ENCODE assay signal across 26 cellular contexts in the genomic region with DNA sequence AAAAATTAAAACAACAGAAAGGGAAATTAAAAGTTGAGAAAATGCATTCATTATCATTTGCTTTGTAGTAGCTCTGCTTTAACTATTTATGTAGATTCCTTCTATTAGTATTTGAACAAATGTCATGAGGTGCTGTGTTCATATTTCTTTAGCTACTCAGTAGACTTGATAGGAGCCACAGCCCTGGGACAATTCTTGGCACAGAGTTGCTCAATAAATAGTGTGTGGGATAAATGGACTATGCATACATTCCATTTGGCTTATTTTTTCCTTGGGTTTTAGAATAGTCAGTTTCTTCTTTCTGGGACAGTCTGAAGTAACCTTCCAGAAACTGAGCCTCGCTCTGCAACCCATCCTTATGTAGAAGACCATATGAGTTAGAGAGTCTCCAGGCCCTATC. TPM values are rescaled to one million over a fixed set of nuclear protein-coding genes. Genes with fewer than 3 reads are reported as not detected.
DNase-seq lines count a peak whose midpoint lies in the region; ATAC-seq and TF ChIP-seq lines count a peak whose summit lies in the region.
"Had no signal": no experiment of that assay in that cellular context is flagged by ENCODE, and none has a peak within 500 bp of the region (broad histone marks: within the 10 kb centered on the region; RNA-seq: fewer than 3 reads in every experiment).

No MANE protein-coding gene starts in this region.

- in situ Hi-C loops in GM23248 (cut with MboI), result loop anchor here (25.0 kb wide), 1 partner anchor 1027 kb away; a partner anchor contains a TSS

- POLR2A ChIA-PET in activated CD4-positive, alpha-beta memory T cell treated with anti-CD3 and anti-CD28 coated beads, Interleukin-2, amount 10 ng/mL, durations not matched to agents 7 days and 5 days (lab: Charles Lee), result no interaction called here

- H3K9me3 Mint-ChIP-seq in stimulated activated naive B cell treated with anti-CD40 and anti-IgM and Interleukin-4, amounts not matched to agents 10 μg/mL and 1 μg/mL and 100 μg/mL, for 72 hours, result no peaks in the 10 kb centered on the region
- H3K9me3 Mint-ChIP-seq in effector memory CD8-positive, alpha-beta T cell, result no peaks in the 10 kb centered on the region
- no peaks in the 10 kb centered on the region for H3K9me3 Mint-ChIP-seq in activated CD4-positive, alpha-beta memory T cell treated with anti-CD3 and anti-CD28 coated beads, Interleukin-2, amount 10 ng/mL, durations not matched to agents 7 days and 5 days
- H3K9me3 Mint-ChIP-seq: activated naive CD8-positive, alpha-beta T cell treated with anti-CD3 and anti-CD28 coated beads, Interleukin-2, amount 50 U/mL, for 24 hours; CD4-positive, alpha-beta T cell; endodermal cell; stimulated activated effector memory CD8-positive, alpha-beta T cell treated with anti-CD3 and anti-CD28 coated beads, Interleukin-12 subunit alpha, Interleukin-12 subunit beta, amount 100 ng/mL, for 72 hours had no signal

- H3K4me1 Mint-ChIP-seq in stimulated activated naive B cell treated with anti-CD40 and anti-IgM and Interleukin-4, amounts not matched to agents 10 μg/mL and 1 μg/mL and 100 μg/mL, for 72 hours, result peaks cover 0 to 2% of the 10 kb centered on the region in 2 donors
- H3K4me1 Mint-ChIP-seq in effector memory CD8-positive, alpha-beta T cell (ENCODE audit: low read depth in 2 of 2), result peaks cover 2 to 14% of the 10 kb centered on the region in 2 donors
- H3K4me1 Mint-ChIP-seq in activated CD4-positive, alpha-beta memory T cell treated with anti-CD3 and anti-CD28 coated beads, Interleukin-2, amount 10 ng/mL, durations not matched to agents 7 days and 5 days, result no peaks in the 10 kb centered on the region
- H3K4me1 Mint-ChIP-seq: activated naive CD8-positive, alpha-beta T cell treated with anti-CD3 and anti-CD28 coated beads, Interleukin-2, amount 50 U/mL, for 24 hours; endodermal cell had no signal

- H3K4me3 ChIP-seq in ACC112 (ENCODE audit: low read depth, low read length) (peak overlapping the region; percentile 2; the same call in 1 of the 2 replicates), GM23248 (peak overlapping the region; percentile 38), fibroblast of the aortic adventitia (ENCODE audit: low read depth, low read length) (no peak overlapping the region)
- H3K4me3 ChIP-seq: SJSA1, tibial artery had no signal

- WGBS in GM23248 (ENCODE audit: low coverage in 1 of 2, low lambda C conversion rate in 2 of 2, missing lambda C conversion rate in 2 of 2), 2 experiments, result 88 to 95% methylated on average over 1 of the region's 1 CpG

- H3K27me3 ChIP-seq in ACC112 (ENCODE audit: insufficient read depth, low read length) (no peaks in the 10 kb centered on the region), GM23248 (replicated peaks; ENCODE audit: insufficient read depth) (no peaks in the 10 kb centered on the region)
- H3K27me3 ChIP-seq: SJSA1, tibial artery had no signal

- peak; percentile 86 for DNase-seq in GM23248
- DNase-seq in amniotic stem cell (lab: John Stamatoyannopoulos, UW), result peak; percentile 8
- peak; percentile 78 for DNase-seq in fibroblast of the aortic adventitia (ENCODE audit: low read depth)
- DNase-seq in stimulated activated naive B cell treated with anti-CD40 and anti-IgM and Interleukin-4, amounts not matched to agents 10 μg/mL and 1 μg/mL and 100 μg/mL, for 72 hours, result no peak
- DNase-seq in NCI-H524 (lab: John Stamatoyannopoulos, UW), result no peak
- DNase-seq in effector memory CD8-positive, alpha-beta T cell, result no peak
- DNase-seq in activated CD4-positive, alpha-beta memory T cell treated with anti-CD3 and anti-CD28 coated beads, Interleukin-2, amount 10 ng/mL, durations not matched to agents 7 days and 5 days, result no peak
- DNase-seq: 8988T; activated naive CD8-positive, alpha-beta T cell treated with anti-CD3 and anti-CD28 coated beads, Interleukin-2, amount 50 U/mL, for 24 hours; CD4-positive, alpha-beta T cell; DMS53; endodermal cell; KG1; NCI-H1092; NCI-H2107; NCI-H69; stimulated activated CD4-positive, alpha-beta T cell treated with anti-CD3 and anti-CD28 coated beads, Interleukin-15, amount 100 ng/mL, for 24 hours; tibial artery had no signal

- TF ChIP-seq CTCF in fibroblast of the aortic adventitia (IDR thresholded peaks at IDR 0.05; ENCODE audit: insufficient read depth, low read length), result no peak

- H3K9me3 ChIP-seq in GM23248 (ENCODE audit: low read depth), result no peaks in the 10 kb centered on the region
- H3K9me3 ChIP-seq: SJSA1, tibial artery had no signal

- H3K27ac Mint-ChIP-seq in stimulated activated naive B cell treated with anti-CD40 and anti-IgM and Interleukin-4, amounts not matched to agents 10 μg/mL and 1 μg/mL and 100 μg/mL, for 72 hours, result no peak overlapping the region
- no peak overlapping the region for H3K27ac Mint-ChIP-seq in effector memory CD8-positive, alpha-beta T cell
- no peak overlapping the region for H3K27ac Mint-ChIP-seq in activated CD4-positive, alpha-beta memory T cell treated with anti-CD3 and anti-CD28 coated beads, Interleukin-2, amount 10 ng/mL, durations not matched to agents 7 days and 5 days
- H3K27ac Mint-ChIP-seq: activated naive CD8-positive, alpha-beta T cell treated with anti-CD3 and anti-CD28 coated beads, Interleukin-2, amount 50 U/mL, for 24 hours; CD4-positive, alpha-beta T cell; endodermal cell; stimulated activated effector memory CD8-positive, alpha-beta T cell treated with anti-CD3 and anti-CD28 coated beads, Interleukin-12 subunit alpha, Interleukin-12 subunit beta, amount 100 ng/mL, for 72 hours had no signal

- CTCF ChIA-PET in activated CD4-positive, alpha-beta memory T cell treated with anti-CD3 and anti-CD28 coated beads, Interleukin-2, amount 10 ng/mL, durations not matched to agents 7 days and 5 days (lab: Charles Lee), result interaction anchor here (1.6 kb wide), 1 partner anchor 750 kb away, joined by 3 read pairs; no protein-coding TSS in a partner anchor

- H3K4me2 ChIP-seq in GM23248 (ENCODE audit: unreplicated experiment), result peak overlapping the region; percentile 78

- H3F3A ChIP-seq in GM23248 (ENCODE audit: insufficient read depth), result peaks cover 33% of the 10 kb centered on the region

- H3K27me3 Mint-ChIP-seq in stimulated activated naive B cell treated with anti-CD40 and anti-IgM and Interleukin-4, amounts not matched to agents 10 μg/mL and 1 μg/mL and 100 μg/mL, for 72 hours, result no peaks in the 10 kb centered on the region
- no peaks in the 10 kb centered on the region for H3K27me3 Mint-ChIP-seq in effector memory CD8-positive, alpha-beta T cell
- no peaks in the 10 kb centered on the region for H3K27me3 Mint-ChIP-seq in activated CD4-positive, alpha-beta memory T cell treated with anti-CD3 and anti-CD28 coated beads, Interleukin-2, amount 10 ng/mL, durations not matched to agents 7 days and 5 days
- H3K27me3 Mint-ChIP-seq: activated naive CD8-positive, alpha-beta T cell treated with anti-CD3 and anti-CD28 coated beads, Interleukin-2, amount 50 U/mL, for 24 hours; CD4-positive, alpha-beta T cell had no signal

- H3K4me3 Mint-ChIP-seq in stimulated activated naive B cell treated with anti-CD40 and anti-IgM and Interleukin-4, amounts not matched to agents 10 μg/mL and 1 μg/mL and 100 μg/mL, for 72 hours, result no peak overlapping the region
- H3K4me3 Mint-ChIP-seq in effector memory CD8-positive, alpha-beta T cell, result no peak overlapping the region
- no peak overlapping the region for H3K4me3 Mint-ChIP-seq in activated CD4-positive, alpha-beta memory T cell treated with anti-CD3 and anti-CD28 coated beads, Interleukin-2, amount 10 ng/mL, durations not matched to agents 7 days and 5 days
- H3K4me3 Mint-ChIP-seq: activated naive CD8-positive, alpha-beta T cell treated with anti-CD3 and anti-CD28 coated beads, Interleukin-2, amount 50 U/mL, for 24 hours; CD4-positive, alpha-beta T cell; endodermal cell; stimulated activated effector memory CD8-positive, alpha-beta T cell treated with anti-CD3 and anti-CD28 coated beads, Interleukin-12 subunit alpha, Interleukin-12 subunit beta, amount 100 ng/mL, for 72 hours had no signal

- H3K4me1 ChIP-seq in ACC112 (ENCODE audit: control insufficient read depth, insufficient read depth, low read length, unreplicated experiment) (peaks cover 32% of the 10 kb centered on the region), GM23248 (ENCODE audit: insufficient read depth) (peaks cover 40% of the 10 kb centered on the region)

- peak overlapping the region; percentile 59 for H3K9ac ChIP-seq in GM23248

- H3K79me2 ChIP-seq in ACC112 (ENCODE audit: control insufficient read depth, insufficient read depth, low read length, unreplicated experiment) (no peaks in the 10 kb centered on the region), GM23248 (ENCODE audit: insufficient read depth) (no peaks in the 10 kb centered on the region)

- H2AFZ ChIP-seq in ACC112 (ENCODE audit: low read length, unreplicated experiment) (no peak overlapping the region), GM23248 (no peak overlapping the region)

- H3K36me3 ChIP-seq in ACC112 (ENCODE audit: insufficient read depth, low read length) (peaks cover 38% of the 10 kb centered on the region), GM23248 (ENCODE audit: low read depth) (peaks cover 20% of the 10 kb centered on the region; the same call in 1 of the 2 replicates)

- no peaks in the 10 kb centered on the region for H3K9me2 ChIP-seq in GM23248 (ENCODE audit: insufficient read depth)

- peaks cover 25 to 53% of the 10 kb centered on the region in 2 donors for H3K36me3 Mint-ChIP-seq in stimulated activated naive B cell treated with anti-CD40 and anti-IgM and Interleukin-4, amounts not matched to agents 10 μg/mL and 1 μg/mL and 100 μg/mL, for 72 hours
- peaks cover 65% of the 10 kb centered on the region for H3K36me3 Mint-ChIP-seq in effector memory CD8-positive, alpha-beta T cell (ENCODE audit: insufficient read depth)
- H3K36me3 Mint-ChIP-seq in activated CD4-positive, alpha-beta memory T cell treated with anti-CD3 and anti-CD28 coated beads, Interleukin-2, amount 10 ng/mL, durations not matched to agents 7 days and 5 days (ENCODE audit: low read depth), result peaks cover 33% of the 10 kb centered on the region

- H3K27ac ChIP-seq in ACC112 (ENCODE audit: low read depth, low read length), result peak overlapping the region; percentile 59
- peak overlapping the region; percentile 85 for H3K27ac ChIP-seq in GM23248
- H3K27ac ChIP-seq: SJSA1, tibial artery had no signal

- H4K20me1 ChIP-seq in GM23248 (ENCODE audit: insufficient read depth), result no peaks in the 10 kb centered on the region

- no peak for ATAC-seq in stimulated activated naive B cell treated with anti-CD40 and anti-IgM and Interleukin-4, amounts not matched to agents 10 μg/mL and 1 μg/mL and 100 μg/mL, for 72 hours (replicated peaks)
- ATAC-seq in effector memory CD8-positive, alpha-beta T cell (replicated peaks), result no peak
- ATAC-seq: activated naive CD8-positive, alpha-beta T cell treated with anti-CD3 and anti-CD28 coated beads, Interleukin-2, amount 50 U/mL, for 24 hours; stimulated activated effector memory CD8-positive, alpha-beta T cell treated with anti-CD3 and anti-CD28 coated beads, Interleukin-12 subunit alpha, Interleukin-12 subunit beta, amount 100 ng/mL, for 72 hours had no signal

RNA-seq across cellular contexts. Expression of a gene that starts 13.4 kb away (rescaled TPM):
- total RNA-seq in GM23248 (2014; rRNA removed; shearing (Covaris generic)), result 31.3 and 31.5 TPM in 2 replicates
- polyA plus RNA-seq in GM23248 (2016; fragmentation: Nextera tagmentation; extraction: Ambion mirVana), result 51.1 and 54.6 TPM in 2 replicates
- total RNA-seq in fibroblast of the aortic adventitia (ENCODE audit: low replicate concordance), result 19.3 and 61.4 TPM in 2 replicates
- total RNA-seq in activated CD4-positive, alpha-beta memory T cell treated with anti-CD3 and anti-CD28 coated beads, Interleukin-2, amount 10 ng/mL, durations not matched to agents 7 days and 5 days, result 10 to 100 TPM; 45.5 to 53.9 TPM

RNA-seq across cellular contexts. Expression of a gene that starts 27.3 kb away (rescaled TPM):
- total RNA-seq in GM23248 (2014; rRNA removed; shearing (Covaris generic)), result 0.89 and 1.2 TPM in 2 replicates
- 0.53 and 0.65 TPM in 2 replicates for polyA plus RNA-seq in GM23248 (2016; fragmentation: Nextera tagmentation; extraction: Ambion mirVana)
- 0.25 and 4.6 TPM in 2 replicates for total RNA-seq in fibroblast of the aortic adventitia (ENCODE audit: low replicate concordance)
- under 1 TPM in 1 of 2 experiments, not detected in 1; 0.08 TPM for total RNA-seq in activated CD4-positive, alpha-beta memory T cell treated with anti-CD3 and anti-CD28 coated beads, Interleukin-2, amount 10 ng/mL, durations not matched to agents 7 days and 5 days
- total RNA-seq: activated CD8-positive, alpha-beta memory T cell treated with anti-CD3 and anti-CD28 coated beads for 36 hours had no signal

RNA-seq across cellular contexts. Expression of a gene that starts 35.7 kb away (rescaled TPM):
- total RNA-seq in GM23248 (2014; rRNA removed; shearing (Covaris generic)), result 8.3 and 10.9 TPM in 2 replicates
- 3.6 and 3.7 TPM in 2 replicates for polyA plus RNA-seq in GM23248 (2016; fragmentation: Nextera tagmentation; extraction: Ambion mirVana)
- total RNA-seq in fibroblast of the aortic adventitia (ENCODE audit: low replicate concordance), result 1.4 and 4.9 TPM in 2 replicates
- total RNA-seq in activated CD4-positive, alpha-beta memory T cell treated with anti-CD3 and anti-CD28 coated beads, Interleukin-2, amount 10 ng/mL, durations not matched to agents 7 days and 5 days, result not detected
- total RNA-seq: activated CD8-positive, alpha-beta memory T cell treated with anti-CD3 and anti-CD28 coated beads for 36 hours; CD4-positive, alpha-beta T cell; cerebellum; H1; mononuclear cell; OCI-LY7 had no signal

Comparison
In these comparisons a context has a peak if more than half of its experiments do, and no peak if none do; other contexts are left out.
1. DNase-seq: peak in GM23248 (single experiment), amniotic stem cell (single experiment) and fibroblast of the aortic adventitia (single experiment); none in stimulated activated naive B cell treated with anti-CD40 and anti-IgM and Interleukin-4, amounts not matched to agents 10 μg/mL and 1 μg/mL and 100 μg/mL, for 72 hours (single experiment), NCI-H524 (0 of 2), effector memory CD8-positive, alpha-beta T cell (0 of 3) and activated CD4-positive, alpha-beta memory T cell treated with anti-CD3 and anti-CD28 coated beads, Interleukin-2, amount 10 ng/mL, durations not matched to agents 7 days and 5 days (single experiment).